8 cellular contexts compared by ENCODE assay signal in the genomic region with DNA sequence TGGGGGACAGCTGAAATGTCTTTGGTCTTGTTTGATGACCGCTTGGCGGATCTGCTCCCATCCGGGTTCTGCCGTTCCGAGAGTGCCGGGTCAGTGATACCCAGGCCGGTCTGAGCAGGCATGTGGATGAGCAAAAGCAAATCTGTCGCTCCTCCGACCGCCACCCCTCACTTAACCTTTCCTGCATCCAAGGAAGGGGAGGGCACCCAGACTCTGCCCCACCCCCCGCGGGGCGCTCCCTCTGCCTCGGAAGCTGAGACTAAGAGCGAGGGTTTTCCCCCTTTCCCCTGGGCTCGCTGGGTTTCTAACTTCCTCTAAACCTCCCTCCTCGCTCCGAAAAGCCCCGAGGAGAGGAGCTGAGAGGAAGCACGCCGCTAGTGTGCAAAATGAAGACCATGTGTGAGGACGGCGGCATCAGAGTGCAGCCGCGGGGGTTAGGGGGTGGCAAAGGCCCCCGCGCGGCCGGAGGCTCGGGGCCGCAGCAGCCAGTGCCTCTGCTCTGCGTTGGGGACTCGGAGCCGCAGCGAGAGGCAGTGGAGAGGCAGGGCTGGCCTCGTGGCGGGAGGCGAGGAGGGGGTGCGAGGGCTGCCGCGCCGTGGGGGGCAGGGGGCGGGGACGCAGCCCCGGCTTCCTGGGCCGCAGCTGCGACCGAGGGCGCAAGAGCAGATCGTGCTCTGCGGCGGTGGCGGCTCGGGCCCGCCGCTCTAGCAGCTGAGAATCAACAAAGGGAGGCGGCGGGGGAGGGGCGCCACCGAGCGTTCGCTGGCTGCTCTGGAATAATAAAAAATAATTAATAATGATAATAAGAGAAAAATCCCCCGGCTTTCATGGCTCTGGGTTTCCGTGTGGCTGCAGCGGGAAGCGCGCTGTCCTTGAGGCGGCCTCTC. TPM values are rescaled to one million over a fixed set of nuclear protein-coding genes. Genes with fewer than 3 reads are reported as not detected.
DNase-seq lines count a peak whose midpoint lies in the region; ATAC-seq lines count a peak whose summit lies in the region.

No MANE protein-coding gene starts in this region.

- H3K27ac ChIP-seq in right cardiac atrium (ENCODE audit: low read length): peak overlapping the region; percentile 83

- DNase-seq in activated gamma-delta T cell (lab: John Stamatoyannopoulos, UW): peak; percentile 25
- no peak for DNase-seq in activated gamma-delta T cell treated with Interleukin-2 at 50 U/mL for 16 hours
- DNase-seq in RPMI7951 (ENCODE audit: low read depth): peak; percentile 85
- peak in 35 of 56 donors; percentile 2 to 66 (median 32) for DNase-seq in amygdala (lab: John Stamatoyannopoulos, UW)
- peak; percentile 50 to 86 (median 84) for DNase-seq in right cardiac atrium
- DNase-seq in retina: peak; percentile 80

- under 1% methylated on average over 64 of the region's 68 CpGs for WGBS in right cardiac atrium

- no peaks in the 10 kb centered on the region for H3K9me3 ChIP-seq in right cardiac atrium (ENCODE audit: control insufficient read depth, low read length)

- peaks cover 6% of the 10 kb centered on the region for H3K4me1 ChIP-seq in right cardiac atrium (ENCODE audit: control insufficient read depth, insufficient read depth, low read length)

- intact Hi-C loops in right cardiac atrium (cut with DNase I): loop anchor here (5.0 to 10.0 kb wide), 4 partner anchors 49 to 139 kb away; a partner anchor contains a TSS

- peak overlapping the region; percentile 63 for H3K4me3 ChIP-seq in right cardiac atrium (ENCODE audit: low read length)

- ATAC-seq in HG03139 (IDR thresholded peaks at IDR 0.05; ENCODE audit: unreplicated experiment): peak; percentile 51
- peak; percentile 0 to 17 for ATAC-seq in right cardiac atrium
- no peak for ATAC-seq in GM21526 (IDR thresholded peaks at IDR 0.05; ENCODE audit: low FRiP score, unreplicated experiment)

- no peaks in the 10 kb centered on the region for H3K27me3 ChIP-seq in right cardiac atrium (ENCODE audit: control insufficient read depth, insufficient read depth)

RNA-seq across cellular contexts. Expression of a gene that starts 55.8 kb away (rescaled TPM):
- total RNA-seq in RPMI7951 (2014; rRNA removed; shearing (Covaris generic)): 29.5 and 42.9 TPM in 2 replicates
- total RNA-seq in right cardiac atrium: 10 to 100 TPM; 18.1 to 30.1 (median 20.5) TPM
- polyA plus RNA-seq in right cardiac atrium: 11.1 TPM
